In genomic region chr1:35192853-35193664, GRCh38 we compare ENCODE assay signal across 1 cellular context.
TF ChIP-seq lines count a peak whose summit lies in the region.

Gene SFPQ (minus strand): TSS chr1:35193145. CDS start chr1:35193049, 96 bp downstream.

TF ChIP-seq in HepG2, 621 proteins besides CTCF, POLR2A, EP300 and RAD21 (continued from another document and continues in another):
- TF ChIP-seq, protein P1, sequence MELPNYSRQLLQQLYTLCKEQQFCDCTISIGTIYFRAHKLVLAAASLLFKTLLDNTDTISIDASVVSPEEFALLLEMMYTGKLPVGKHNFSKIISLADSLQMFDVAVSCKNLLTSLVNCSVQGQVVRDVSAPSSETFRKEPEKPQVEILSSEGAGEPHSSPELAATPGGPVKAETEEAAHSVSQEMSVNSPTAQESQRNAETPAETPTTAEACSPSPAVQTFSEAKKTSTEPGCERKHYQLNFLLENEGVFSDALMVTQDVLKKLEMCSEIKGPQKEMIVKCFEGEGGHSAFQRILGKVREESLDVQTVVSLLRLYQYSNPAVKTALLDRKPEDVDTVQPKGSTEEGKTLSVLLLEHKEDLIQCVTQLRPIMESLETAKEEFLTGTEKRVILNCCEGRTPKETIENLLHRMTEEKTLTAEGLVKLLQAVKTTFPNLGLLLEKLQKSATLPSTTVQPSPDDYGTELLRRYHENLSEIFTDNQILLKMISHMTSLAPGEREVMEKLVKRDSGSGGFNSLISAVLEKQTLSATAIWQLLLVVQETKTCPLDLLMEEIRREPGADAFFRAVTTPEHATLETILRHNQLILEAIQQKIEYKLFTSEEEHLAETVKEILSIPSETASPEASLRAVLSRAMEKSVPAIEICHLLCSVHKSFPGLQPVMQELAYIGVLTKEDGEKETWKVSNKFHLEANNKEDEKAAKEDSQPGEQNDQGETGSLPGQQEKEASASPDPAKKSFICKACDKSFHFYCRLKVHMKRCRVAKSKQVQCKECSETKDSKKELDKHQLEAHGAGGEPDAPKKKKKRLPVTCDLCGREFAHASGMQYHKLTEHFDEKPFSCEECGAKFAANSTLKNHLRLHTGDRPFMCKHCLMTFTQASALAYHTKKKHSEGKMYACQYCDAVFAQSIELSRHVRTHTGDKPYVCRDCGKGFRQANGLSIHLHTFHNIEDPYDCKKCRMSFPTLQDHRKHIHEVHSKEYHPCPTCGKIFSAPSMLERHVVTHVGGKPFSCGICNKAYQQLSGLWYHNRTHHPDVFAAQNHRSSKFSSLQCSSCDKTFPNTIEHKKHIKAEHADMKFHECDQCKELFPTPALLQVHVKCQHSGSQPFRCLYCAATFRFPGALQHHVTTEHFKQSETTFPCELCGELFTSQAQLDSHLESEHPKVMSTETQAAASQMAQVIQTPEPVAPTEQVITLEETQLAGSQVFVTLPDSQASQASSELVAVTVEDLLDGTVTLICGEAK (IDR thresholded peaks at IDR 0.05) = no peak
- TF ChIP-seq, protein P1 (CRISPR knock-in tag; IDR thresholded peaks at IDR 0.05) = peak; percentile 68; the same call in 1 of the 2 replicates
- TF ChIP-seq SIN3B (IDR thresholded peaks at IDR 0.05; ENCODE audit: low read length) (0 out of 2 replicates have a peak, but pooled peaks have one; percentile 27), ZNF737 (CRISPR knock-in tag; IDR thresholded peaks at IDR 0.05; ENCODE audit: borderline replicate concordance) (0 out of 2 replicates have a peak, but pooled peaks have one; percentile 60), KAT2B (IDR thresholded peaks at IDR 0.05; ENCODE audit: borderline replicate concordance, low read depth, low read length) (no peak), MAFF (IDR thresholded peaks at IDR 0.05; ENCODE audit: low read depth, low read length) (no peak), TARDBP (CRISPR knock-in tag; IDR thresholded peaks at IDR 0.05) (no peak), SOX13 (IDR thresholded peaks at IDR 0.05) (no peak; the same call in 1 of the 2 replicates), SOX13 (CRISPR knock-in tag; conservative IDR thresholded peaks at IDR 0.05 in 1 of 2, IDR thresholded peaks at IDR 0.05 in 1 of 2) (peak in 1 of 2 experiments; percentile 33; a peak in 1 of 4 replicates), ZNF891 (CRISPR knock-in tag; IDR thresholded peaks at IDR 0.05) (peak; percentile 83), ZFP36L1 (CRISPR knock-in tag; IDR thresholded peaks at IDR 0.05) (peak; percentile 56; the same call in 1 of the 2 replicates), ZNF281 (CRISPR knock-in tag; IDR thresholded peaks at IDR 0.05; ENCODE audit: borderline replicate concordance) (peak; percentile 40; the same call in 1 of the 2 replicates), ZNF143 (CRISPR knock-in tag; IDR thresholded peaks at IDR 0.05) (0 out of 2 replicates have a peak, but pooled peaks have one; percentile 29), HMGA1 (CRISPR knock-in tag; conservative IDR thresholded peaks at IDR 0.05) (no peak), MTA1 (CRISPR knock-in tag; IDR thresholded peaks at IDR 0.05; ENCODE audit: borderline replicate concordance) (no peak), ZNF468 (CRISPR knock-in tag; IDR thresholded peaks at IDR 0.05) (peak; percentile 73; the same call in 1 of the 2 replicates), YY1 (IDR thresholded peaks at IDR 0.05; ENCODE audit: insufficient read depth, insufficient replicate concordance, low read depth, low read length) (peak; percentile 95), KLF12 (CRISPR knock-in tag; IDR thresholded peaks at IDR 0.05; ENCODE audit: borderline replicate concordance) (peak; percentile 72; the same call in 1 of the 2 replicates), ATRX (CRISPR knock-in tag; IDR thresholded peaks at IDR 0.05; ENCODE audit: borderline replicate concordance) (no peak), AGO2 (optimal IDR thresholded peaks at IDR 0.05; ENCODE audit: low read depth, low read length) (peak; percentile 17), HES4 (CRISPR knock-in tag; IDR thresholded peaks at IDR 0.05; ENCODE audit: borderline replicate concordance) (no peak), ATF2 (CRISPR knock-in tag; IDR thresholded peaks at IDR 0.05) (peak; percentile 80), RBFOX2 (IDR thresholded peaks at IDR 0.05; ENCODE audit: low read depth, low read length) (peak; percentile 92), HIVEP1 (CRISPR knock-in tag; IDR thresholded peaks at IDR 0.05) (no peak), ELF3 (CRISPR knock-in tag; IDR thresholded peaks at IDR 0.05) (0 out of 2 replicates have a peak, but pooled peaks have one; percentile 33), IRF1 (CRISPR knock-in tag; IDR thresholded peaks at IDR 0.05; ENCODE audit: low read depth) (no peak), ZNF343 (CRISPR knock-in tag; IDR thresholded peaks at IDR 0.05) (0 out of 2 replicates have a peak, but pooled peaks have one; percentile 49), WIZ (CRISPR knock-in tag; IDR thresholded peaks at IDR 0.05) (no peak), TBX2 (CRISPR knock-in tag; IDR thresholded peaks at IDR 0.05; ENCODE audit: borderline replicate concordance) (peak; percentile 62), ZBTB43 (CRISPR knock-in tag; conservative IDR thresholded peaks at IDR 0.05) (no peak; the same call in 1 of the 2 replicates), ZNF17 (CRISPR knock-in tag; IDR thresholded peaks at IDR 0.05) (no peak), CENPT (CRISPR knock-in tag; IDR thresholded peaks at IDR 0.05; ENCODE audit: low read depth) (0 out of 2 replicates have a peak, but pooled peaks have one; percentile 76), ZNF556 (CRISPR knock-in tag; IDR thresholded peaks at IDR 0.05; ENCODE audit: borderline replicate concordance) (no peak; the same call in 1 of the 2 replicates)
- TF ChIP-seq, protein P2, sequence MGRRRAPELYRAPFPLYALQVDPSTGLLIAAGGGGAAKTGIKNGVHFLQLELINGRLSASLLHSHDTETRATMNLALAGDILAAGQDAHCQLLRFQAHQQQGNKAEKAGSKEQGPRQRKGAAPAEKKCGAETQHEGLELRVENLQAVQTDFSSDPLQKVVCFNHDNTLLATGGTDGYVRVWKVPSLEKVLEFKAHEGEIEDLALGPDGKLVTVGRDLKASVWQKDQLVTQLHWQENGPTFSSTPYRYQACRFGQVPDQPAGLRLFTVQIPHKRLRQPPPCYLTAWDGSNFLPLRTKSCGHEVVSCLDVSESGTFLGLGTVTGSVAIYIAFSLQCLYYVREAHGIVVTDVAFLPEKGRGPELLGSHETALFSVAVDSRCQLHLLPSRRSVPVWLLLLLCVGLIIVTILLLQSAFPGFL (CRISPR knock-in tag; IDR thresholded peaks at IDR 0.05) = no peak
- TF ChIP-seq, protein P3, sequence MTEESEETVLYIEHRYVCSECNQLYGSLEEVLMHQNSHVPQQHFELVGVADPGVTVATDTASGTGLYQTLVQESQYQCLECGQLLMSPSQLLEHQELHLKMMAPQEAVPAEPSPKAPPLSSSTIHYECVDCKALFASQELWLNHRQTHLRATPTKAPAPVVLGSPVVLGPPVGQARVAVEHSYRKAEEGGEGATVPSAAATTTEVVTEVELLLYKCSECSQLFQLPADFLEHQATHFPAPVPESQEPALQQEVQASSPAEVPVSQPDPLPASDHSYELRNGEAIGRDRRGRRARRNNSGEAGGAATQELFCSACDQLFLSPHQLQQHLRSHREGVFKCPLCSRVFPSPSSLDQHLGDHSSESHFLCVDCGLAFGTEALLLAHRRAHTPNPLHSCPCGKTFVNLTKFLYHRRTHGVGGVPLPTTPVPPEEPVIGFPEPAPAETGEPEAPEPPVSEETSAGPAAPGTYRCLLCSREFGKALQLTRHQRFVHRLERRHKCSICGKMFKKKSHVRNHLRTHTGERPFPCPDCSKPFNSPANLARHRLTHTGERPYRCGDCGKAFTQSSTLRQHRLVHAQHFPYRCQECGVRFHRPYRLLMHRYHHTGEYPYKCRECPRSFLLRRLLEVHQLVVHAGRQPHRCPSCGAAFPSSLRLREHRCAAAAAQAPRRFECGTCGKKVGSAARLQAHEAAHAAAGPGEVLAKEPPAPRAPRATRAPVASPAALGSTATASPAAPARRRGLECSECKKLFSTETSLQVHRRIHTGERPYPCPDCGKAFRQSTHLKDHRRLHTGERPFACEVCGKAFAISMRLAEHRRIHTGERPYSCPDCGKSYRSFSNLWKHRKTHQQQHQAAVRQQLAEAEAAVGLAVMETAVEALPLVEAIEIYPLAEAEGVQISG (CRISPR knock-in tag; IDR thresholded peaks at IDR 0.05) = peak; percentile 62; the same call in 1 of the 2 replicates
- TF ChIP-seq, protein P4, sequence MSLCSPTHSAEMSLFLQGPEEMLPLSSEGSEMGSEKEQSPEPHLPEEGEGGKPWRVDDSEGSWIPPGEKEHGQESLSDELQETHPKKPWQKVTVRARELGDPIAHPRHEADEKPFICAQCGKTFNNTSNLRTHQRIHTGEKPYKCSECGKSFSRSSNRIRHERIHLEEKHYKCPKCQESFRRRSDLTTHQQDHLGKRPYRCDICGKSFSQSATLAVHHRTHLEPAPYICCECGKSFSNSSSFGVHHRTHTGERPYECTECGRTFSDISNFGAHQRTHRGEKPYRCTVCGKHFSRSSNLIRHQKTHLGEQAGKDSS (CRISPR knock-in tag; IDR thresholded peaks at IDR 0.05; ENCODE audit: borderline replicate concordance, low read depth) = 0 out of 2 replicates have a peak, but pooled peaks have one; percentile 42
- TF ChIP-seq, protein P5, sequence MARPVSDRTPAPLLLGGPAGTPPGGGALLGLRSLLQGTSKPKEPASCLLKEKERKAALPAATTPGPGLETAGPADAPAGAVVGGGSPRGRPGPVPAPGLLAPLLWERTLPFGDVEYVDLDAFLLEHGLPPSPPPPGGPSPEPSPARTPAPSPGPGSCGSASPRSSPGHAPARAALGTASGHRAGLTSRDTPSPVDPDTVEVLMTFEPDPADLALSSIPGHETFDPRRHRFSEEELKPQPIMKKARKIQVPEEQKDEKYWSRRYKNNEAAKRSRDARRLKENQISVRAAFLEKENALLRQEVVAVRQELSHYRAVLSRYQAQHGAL (CRISPR knock-in tag; IDR thresholded peaks at IDR 0.05; ENCODE audit: not compliant biosample characterization) = peak; percentile 20
